ENCODE assay signal across 23 cellular contexts in the genomic region with DNA sequence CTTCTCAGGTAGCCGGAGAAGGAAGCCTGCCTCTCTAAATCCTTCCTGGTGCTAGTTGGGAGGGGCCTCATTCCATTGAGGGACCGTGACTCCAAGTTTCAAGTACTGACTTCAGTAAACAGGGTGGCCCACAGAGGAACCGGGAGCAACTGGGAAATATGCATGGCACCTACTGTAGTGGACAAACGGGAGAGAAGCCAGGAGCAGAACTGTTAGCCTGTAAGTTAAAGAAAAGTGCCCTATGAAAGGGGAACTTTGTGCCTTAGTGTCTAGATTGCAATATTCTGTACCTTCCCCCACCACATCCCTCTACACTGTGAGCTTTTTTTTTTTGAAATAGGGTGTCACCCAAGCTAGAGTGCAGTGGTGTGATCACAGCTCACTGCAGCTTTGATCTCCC. TPM values are rescaled to one million over a fixed set of nuclear protein-coding genes. Genes with fewer than 3 reads are reported as not detected.
"Had no signal": no experiment of that assay in that cellular context is flagged by ENCODE, and none has a peak within 500 bp of the region (broad histone marks: within the 10 kb centered on the region; RNA-seq: fewer than 3 reads in every experiment).

No MANE protein-coding gene starts in this region.

- H3K79me2 ChIP-seq: parathyroid adenoma had no signal

- H3K9me3 ChIP-seq: adrenal gland, esophagus muscularis mucosa, gastrocnemius medialis, mucosa of descending colon had no signal

- DNase-seq: activated CD4-positive, alpha-beta T cell treated with anti-CD3 and anti-CD28 coated beads for 1 hour; activated CD4-positive, alpha-beta T cell treated with anti-CD3 and anti-CD28 coated beads, Interleukin-2, amount 50 U/mL, for 1 hour; activated CD8-positive, alpha-beta T cell treated with anti-CD3 and anti-CD28 coated beads, Interleukin-2, amount 10 ng/mL, durations not matched to agents 7 days and 5 days; activated gamma-delta T cell treated with Interleukin-2 at 50 U/mL for 16 hours; adrenal gland; dorsolateral prefrontal cortex; effector memory CD8-positive, alpha-beta T cell; gastrocnemius medialis; head of caudate nucleus; left cardiac atrium; mesendoderm; mucosa of descending colon; nucleus accumbens; right cardiac atrium; stimulated activated CD4-positive, alpha-beta T cell treated with anti-CD3 and anti-CD28 coated beads, Interleukin-4, amount 100 ng/mL, for 4 hours; stimulated activated naive CD8-positive, alpha-beta T cell treated with anti-CD3 and anti-CD28 coated beads, Interleukin-15, Interleukin-2, amounts not matched to agents 100 U/mL and 50 U/mL, for 24 hours had no signal

- ATAC-seq: activated CD8-positive, alpha-beta T cell treated with anti-CD3 and anti-CD28 coated beads, Interleukin-2, amount 10 ng/mL, durations not matched to agents 7 days and 5 days; effector memory CD8-positive, alpha-beta T cell; gastrocnemius medialis; left cardiac atrium; mucosa of descending colon; right cardiac atrium; stimulated activated naive CD8-positive, alpha-beta T cell treated with anti-CD3 and anti-CD28 coated beads, Interleukin-15, Interleukin-2, amounts not matched to agents 100 U/mL and 50 U/mL, for 24 hours had no signal

- H3K27ac ChIP-seq: adrenal gland, dorsolateral prefrontal cortex, esophagus muscularis mucosa, gastrocnemius medialis, parathyroid adenoma had no signal

- H3K4me1 ChIP-seq: adrenal gland, esophagus muscularis mucosa, parathyroid adenoma had no signal

- H2AFZ ChIP-seq: parathyroid adenoma had no signal

- H3K36me3 ChIP-seq: adrenal gland, esophagus muscularis mucosa, gastrocnemius medialis had no signal

- H3K9ac ChIP-seq: parathyroid adenoma had no signal

- H3K4me3 ChIP-seq: adrenal gland, dorsolateral prefrontal cortex, esophagus muscularis mucosa, gastrocnemius medialis, mucosa of descending colon had no signal

- H3K27me3 ChIP-seq: adrenal gland, esophagus muscularis mucosa, gastrocnemius medialis had no signal

- FAIRE-seq: astrocyte, colon, islet of Langerhans had no signal

RNA-seq across cellular contexts. Expression of a gene that starts 33.2 kb away (rescaled TPM):
- total RNA-seq: activated CD8-positive, alpha-beta T cell treated with anti-CD3 and anti-CD28 coated beads, Interleukin-2, amount 10 ng/mL, durations not matched to agents 7 days and 5 days; activated T-helper 1 cell treated with anti-CD3 and anti-CD28 coated beads, Interleukin-12 subunit alpha, Interleukin-12 subunit beta, Interleukin-2, Interleukin-4 antibody, amounts not matched to agents 30 ng/mL and 10 ng/mL and 1 ng/mL, durations not matched to agents 14 hours and 24 hours and 36 hours; pulmonary artery endothelial cell had no signal
